17 cellular contexts compared by ENCODE assay signal in the genomic region with DNA sequence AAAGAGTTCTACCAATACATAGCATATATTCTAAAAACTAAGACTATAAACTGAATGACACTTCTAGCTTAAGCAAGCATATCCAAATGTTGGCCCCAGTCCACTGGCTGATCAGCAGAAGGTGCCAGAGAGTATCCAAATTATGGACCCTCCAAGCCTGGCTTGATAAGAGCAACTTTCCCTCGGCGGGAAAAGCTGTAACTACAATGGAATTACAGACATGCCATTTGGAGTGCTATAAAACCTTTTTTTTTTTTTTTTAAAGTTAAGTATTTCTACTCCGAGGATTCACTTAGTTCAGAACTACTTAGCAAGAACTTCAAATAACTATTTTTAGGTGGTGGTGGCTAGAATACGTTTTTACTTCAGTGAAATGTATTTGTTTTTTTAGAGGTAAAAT.
DNase-seq lines count a peak whose midpoint lies in the region; ATAC-seq, FAIRE-seq and TF ChIP-seq lines count a peak whose summit lies in the region.
"Had no signal": no experiment of that assay in that cellular context is flagged by ENCODE, and none has a peak within 500 bp of the region (broad histone marks: within the 10 kb centered on the region; RNA-seq: fewer than 3 reads in every experiment).

No MANE protein-coding gene starts in this region.

- no peaks in the 10 kb centered on the region for H3K36me3 ChIP-seq in gastrocnemius medialis
- no peaks in the 10 kb centered on the region for H3K36me3 ChIP-seq in BE2C

- no peak for TF ChIP-seq POLR2A in gastrocnemius medialis (IDR thresholded peaks at IDR 0.05)

- no peak for FAIRE-seq in GM19239 (lab: Jason Lieb, UNC)
- FAIRE-seq: D721Med, H1 had no signal

- no peaks in the 10 kb centered on the region for H3K9me3 ChIP-seq in gastrocnemius medialis
- H3K9me3 ChIP-seq in BE2C, result no peaks in the 10 kb centered on the region
- H3K9me3 ChIP-seq: mucosa of descending colon had no signal

- in situ Hi-C loops in gastrocnemius medialis (cut with MboI; ENCODE audit: low sequenced_read_pairs in 4 of 4), result no loop called here

- H3K4me1 ChIP-seq in gastrocnemius medialis (peaks cover 11 to 13% of the 10 kb centered on the region in 2 donors), BE2C (no peaks in the 10 kb centered on the region)

- no peak for TF ChIP-seq CTCF in AG10803 (conservative IDR thresholded peaks at IDR 0.05; ENCODE audit: low read length)
- TF ChIP-seq CTCF in gastrocnemius medialis (IDR thresholded peaks at IDR 0.05 in 4 of 5, conservative IDR thresholded peaks at IDR 0.05 in 1 of 5), result no peak
- TF ChIP-seq CTCF in BE2C (IDR thresholded peaks at IDR 0.05; ENCODE audit: low read depth, low read length), result no peak

- peak overlapping the region; percentile 62 for H3K4me3 ChIP-seq in AG10803 (ENCODE audit: low read length)
- peak overlapping the region; percentile 38 to 52 (median 43) for H3K4me3 ChIP-seq in gastrocnemius medialis
- no peak overlapping the region for H3K4me3 ChIP-seq in BE2C (ENCODE audit: low read depth, low read length)
- H3K4me3 ChIP-seq: mucosa of descending colon had no signal

- intact Hi-C loops in gastrocnemius medialis (cut with DNase I; ENCODE audit: low total_unique reads), result no loop called here

- H3K27me3 ChIP-seq in gastrocnemius medialis (no peaks in the 10 kb centered on the region), BE2C (no peaks in the 10 kb centered on the region)

- peak; percentile 46 for DNase-seq in AG10803 (ENCODE audit: low read depth)
- DNase-seq in OCI-M1 (lab: John Stamatoyannopoulos, UW), result peak; percentile 78
- peak; percentile 64 for DNase-seq in islet precursor cell
- DNase-seq in gastrocnemius medialis, result no peak
- DNase-seq in GM19239 (ENCODE audit: insufficient read length, low spot score), result no peak
- no peak for DNase-seq in cerebellum (ENCODE audit: low spot score)
- DNase-seq in NCI-H2029 treated with DMSO at 0.1 percent for 48 hours (lab: John Stamatoyannopoulos, UW), result no peak
- DNase-seq in BE2C, result no peak
- DNase-seq: activated naive CD4-positive, alpha-beta T cell treated with Interleukin-2 at 50 U/mL for 16 hours; AML-193; mucosa of descending colon; NCI-H2081 treated with DMSO at 0.1 percent for 48 hours; NCI-H774; stimulated activated CD4-positive, alpha-beta T cell treated with anti-CD3 and anti-CD28 coated beads, Interleukin-1b, Interleukin-23, amount 100 ng/mL, for 48 hours; T-helper 2 cell had no signal

- peak overlapping the region; percentile 45 to 62 (median 58) for H3K27ac ChIP-seq in gastrocnemius medialis

- no peak for ATAC-seq in gastrocnemius medialis
- ATAC-seq: mucosa of descending colon had no signal

Comparison
In these comparisons a context has a peak if more than half of its experiments do, and no peak if none do; other contexts are left out.
1. DNase-seq: peak in AG10803 (single experiment), OCI-M1 (single experiment) and islet precursor cell (single experiment); none in gastrocnemius medialis (0 of 2), GM19239 (single experiment), cerebellum (single experiment), NCI-H2029 treated with DMSO at 0.1 percent for 48 hours (single experiment) and BE2C (single experiment).